1 cellular context compared by ENCODE assay signal in genomic region chr16:57637020-57637419, GRCh38.
TF ChIP-seq lines count a peak whose summit lies in the region.

No MANE protein-coding gene starts in this region.

TF ChIP-seq in neural cell, 6 proteins besides CTCF, POLR2A, EP300 and RAD21 (continued from another document):
- no peak for TF ChIP-seq MXI1 (conservative IDR thresholded peaks at IDR 0.05; ENCODE audit: poor library complexity, severe bottlenecking)
- TF ChIP-seq SMC3 (conservative IDR thresholded peaks at IDR 0.05; ENCODE audit: poor library complexity): no peak
- no peak for TF ChIP-seq POLR2AphosphoS5 (IDR thresholded peaks at IDR 0.05)
